In the genomic region with DNA sequence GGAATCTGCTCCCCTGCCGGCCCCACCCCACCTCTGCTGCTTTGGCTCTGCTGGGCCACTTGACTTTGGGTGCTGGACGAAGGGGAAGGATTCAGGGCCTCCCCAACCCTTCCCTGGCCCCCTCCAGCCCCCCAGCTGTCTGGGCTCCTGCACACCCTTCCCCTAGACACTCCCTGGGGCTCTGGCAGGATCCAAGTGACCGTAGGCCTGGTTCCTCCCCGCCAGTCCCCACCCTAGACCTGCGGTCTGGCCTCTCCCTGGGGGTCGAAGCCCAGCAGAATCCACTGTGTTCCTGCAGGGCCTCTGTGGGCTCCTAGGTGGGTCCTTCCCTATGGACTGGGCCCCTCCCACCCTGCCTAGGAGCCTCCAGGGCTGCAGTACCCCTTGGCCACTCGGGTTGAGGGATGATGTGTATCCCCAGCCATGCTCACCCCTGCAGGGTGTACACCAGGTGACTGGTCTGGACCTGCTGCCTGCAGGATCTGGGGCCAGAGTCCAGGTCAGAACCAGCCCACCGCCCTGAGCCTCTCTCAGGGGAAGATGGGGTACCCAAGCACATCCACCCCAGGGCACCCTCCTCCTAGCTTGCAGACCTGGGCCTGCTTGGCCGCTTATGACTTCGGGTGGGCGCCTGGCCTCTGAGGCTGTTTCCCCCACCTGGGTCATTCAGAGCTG, we compare ENCODE assay signal across 10 cellular contexts. TPM values are rescaled to one million over a fixed set of nuclear protein-coding genes. Genes with fewer than 3 reads are reported as not detected.
DNase-seq lines count a peak whose midpoint lies in the region; ATAC-seq and TF ChIP-seq lines count a peak whose summit lies in the region.
"Had no signal": no experiment of that assay in that cellular context is flagged by ENCODE, and none has a peak within 500 bp of the region (broad histone marks: within the 10 kb centered on the region; RNA-seq: fewer than 3 reads in every experiment).

No MANE protein-coding gene starts in this region.

- H3K9me3 ChIP-seq in BE2C (no peaks in the 10 kb centered on the region), gastroesophageal sphincter (no peaks in the 10 kb centered on the region), psoas muscle (no peaks in the 10 kb centered on the region)

- intact Hi-C loops in psoas muscle (cut with DNase I) = no loop called here

- ATAC-seq in gastroesophageal sphincter (no peak), psoas muscle (no peak), HG02973 (IDR thresholded peaks at IDR 0.05; ENCODE audit: unreplicated experiment) (no peak), HG03442 (IDR thresholded peaks at IDR 0.05; ENCODE audit: unreplicated experiment) (no peak)

- H3K4me3 ChIP-seq in BE2C (ENCODE audit: low read depth, low read length) (no peak overlapping the region), gastroesophageal sphincter (peak overlapping the region in 1 of 2 donors; percentile 97), psoas muscle (peak overlapping the region; percentile 59)

- DNase-seq in BE2C = peak; percentile 12
- DNase-seq in RWPE1 (ENCODE audit: low spot score) = no peak
- peak; percentile 17 to 61 for DNase-seq in psoas muscle
- DNase-seq in COR-L47 (lab: John Stamatoyannopoulos, UW) = no peak
- no peak for DNase-seq in NCI-H345 treated with DMSO at 0.1 percent for 48 hours (lab: John Stamatoyannopoulos, UW; ENCODE audit: unreplicated experiment)
- DNase-seq: NCI-H748 treated with DMSO at 0.1 percent for 48 hours had no signal

- CTCF ChIA-PET in RWPE1 (lab: Yijun Ruan, JAX) = no interaction called here

- no peak for TF ChIP-seq POLR2A in gastroesophageal sphincter (IDR thresholded peaks at IDR 0.05)

- TF ChIP-seq CTCF in BE2C (IDR thresholded peaks at IDR 0.05; ENCODE audit: low read depth, low read length) = no peak
- TF ChIP-seq CTCF in RWPE1 (conservative IDR thresholded peaks at IDR 0.05; ENCODE audit: low read depth) = no peak
- TF ChIP-seq CTCF in gastroesophageal sphincter (IDR thresholded peaks at IDR 0.05) = no peak
- no peak for TF ChIP-seq CTCF in psoas muscle (IDR thresholded peaks at IDR 0.05)

- POLR2A ChIA-PET in RWPE1 (lab: Yijun Ruan, JAX; ENCODE audit: low non-redundant PET) = no interaction called here

- no CpG with 5 or more reads among the region's 11 CpGs for WGBS in gastroesophageal sphincter (ENCODE audit: low coverage in 1 of 2), 2 donors
- WGBS in psoas muscle, 3 donors = 78 to 83% (median 82%) methylated on average over 11 of the region's 11 CpGs

- H3K4me1 ChIP-seq in BE2C (peaks cover 23% of the 10 kb centered on the region), gastroesophageal sphincter (peaks cover 0 to 98% (median 56%) of the 10 kb centered on the region in 3 donors), psoas muscle (peaks cover 68% of the 10 kb centered on the region)

- H3K36me3 ChIP-seq in BE2C (peaks cover 21% of the 10 kb centered on the region), gastroesophageal sphincter (peaks cover 0 to 32% of the 10 kb centered on the region in 2 donors), psoas muscle (ENCODE audit: insufficient read depth in 1 of 2, low read depth in 1 of 2) (peaks cover 9 to 23% of the 10 kb centered on the region in 2 donors)

- H3K27me3 ChIP-seq in BE2C (no peaks in the 10 kb centered on the region), gastroesophageal sphincter (no peaks in the 10 kb centered on the region), psoas muscle (ENCODE audit: insufficient read depth in 3 of 3, low read length in 2 of 3) (no peaks in the 10 kb centered on the region)

- H3K27ac ChIP-seq in RWPE1 (peak overlapping the region; percentile 92), gastroesophageal sphincter (peak overlapping the region in 3 of 4 donors; percentile 96 to 98 (median 97)), psoas muscle (peak overlapping the region; percentile 97)

- no peak for TF ChIP-seq EP300 in gastroesophageal sphincter (IDR thresholded peaks at IDR 0.05)

RNA-seq across cellular contexts. Expression of gene PIM3, which starts 5.6 kb away (rescaled TPM):
- polyA plus RNA-seq in BE2C (2012; ENCODE audit: insufficient read depth, insufficient read length, low read depth) = 286 TPM
- total RNA-seq in gastroesophageal sphincter = 10 to 100 TPM; 30.0 to 58.3 (median 46.4) TPM
- 100 to 1,000 TPM in 2 of 4 donors, 10 to 100 TPM in 2; 40.5 to 128 (median 84.5) TPM for total RNA-seq in psoas muscle
- polyA plus RNA-seq in psoas muscle = 10 to 100 TPM; 66.4 to 84.5 (median 79.0) TPM

RNA-seq across cellular contexts. Expression of gene IL17REL, which starts 46.4 kb away (rescaled TPM):
- polyA plus RNA-seq in BE2C (2012; ENCODE audit: insufficient read depth, insufficient read length, low read depth) = not detected
- total RNA-seq in gastroesophageal sphincter (not detected), psoas muscle (not detected)
- polyA plus RNA-seq in psoas muscle = not detected
- total RNA-seq: epithelial cell of proximal tubule had no signal

RNA-seq across cellular contexts. Expression of gene CRELD2, which starts 47.7 kb away (rescaled TPM):
- polyA plus RNA-seq in BE2C (2012; ENCODE audit: insufficient read depth, insufficient read length, low read depth) = 33.2 TPM
- 10 to 100 TPM; 21.9 to 36.2 (median 30.9) TPM for total RNA-seq in gastroesophageal sphincter
- 10 to 100 TPM in 3 of 4 donors, 1 to 10 TPM in 1; 9.9 to 14.0 (median 11.5) TPM for total RNA-seq in psoas muscle
- polyA plus RNA-seq in psoas muscle = 10 to 100 TPM in 2 of 3 donors, 1 to 10 TPM in 1; 8.8 to 14.1 (median 11.6) TPM

RNA-seq across cellular contexts. Expression of gene ALG12, which starts 47.9 kb away (rescaled TPM):
- polyA plus RNA-seq in BE2C (2012; ENCODE audit: insufficient read depth, insufficient read length, low read depth) = 36.3 TPM
- total RNA-seq in gastroesophageal sphincter (10 to 100 TPM; 18.8 to 30.0 (median 22.6) TPM), psoas muscle (10 to 100 TPM in 2 of 4 donors, 1 to 10 TPM in 2; 6.5 to 10.8 (median 8.7) TPM)
- polyA plus RNA-seq in psoas muscle = 10 to 100 TPM in 1 of 3 donors, 1 to 10 TPM in 2; 8.0 to 11.0 (median 8.2) TPM

Comparison
In these comparisons a context has a peak if more than half of its experiments do, and no peak if none do; other contexts are left out.
1. DNase-seq: peak in BE2C (single experiment) and psoas muscle (2 of 2); none in RWPE1 (single experiment), COR-L47 (single experiment) and NCI-H345 treated with DMSO at 0.1 percent for 48 hours (single experiment).
2. Peak in every context shown above with its lines, with median percentiles within 50 percentile points of each other: H3K27ac ChIP-seq.